12 cellular contexts compared by ENCODE assay signal in the genomic region with DNA sequence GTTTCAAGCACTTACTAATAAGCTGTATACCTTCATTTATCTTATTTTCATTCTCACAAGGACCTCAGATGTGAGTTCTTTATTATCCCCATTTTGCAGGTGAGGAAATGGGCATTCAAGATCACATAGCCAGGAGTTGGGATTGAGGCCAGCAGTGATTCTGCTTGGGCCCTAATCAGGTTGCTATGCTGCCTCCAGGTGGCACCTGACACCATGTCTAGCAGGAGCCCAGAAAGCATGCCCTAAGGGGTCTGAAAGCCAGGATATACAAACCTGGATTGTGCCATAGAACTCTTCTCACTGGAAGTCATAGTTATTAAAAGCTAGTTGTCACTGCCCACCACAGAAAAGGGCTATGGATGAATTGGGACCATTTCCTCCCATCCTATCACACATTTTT.
A peak's percentile ranks its signal among the peaks of the same experiment; 100 is the strongest.
DNase-seq lines count a peak whose midpoint lies in the region; ATAC-seq and TF ChIP-seq lines count a peak whose summit lies in the region.
"Had no signal": no experiment of that assay in that cellular context is flagged by ENCODE, and none has a peak within 500 bp of the region (broad histone marks: within the 10 kb centered on the region; RNA-seq: fewer than 3 reads in every experiment).

No MANE protein-coding gene starts in this region.

- in situ Hi-C loops in GM23248 (cut with MboI): no loop called here

- H3K4me1 ChIP-seq in BE2C (no peaks in the 10 kb centered on the region), GM23248 (ENCODE audit: insufficient read depth) (no peaks in the 10 kb centered on the region)
- H3K4me1 ChIP-seq: BLaER1 had no signal

- no peaks in the 10 kb centered on the region for H4K20me1 ChIP-seq in GM23248 (ENCODE audit: insufficient read depth)
- H4K20me1 ChIP-seq: BLaER1 had no signal

- peaks cover 27% of the 10 kb centered on the region for H3K27me3 Mint-ChIP-seq in stimulated activated naive CD8-positive, alpha-beta T cell treated with anti-CD3 and anti-CD28 coated beads, Interleukin-15, amount 100 ng/mL, for 72 hours
- H3K27me3 Mint-ChIP-seq in activated T-cell treated with anti-CD3 and anti-CD28 coated beads, Interleukin-2, amount 50 U/mL, for 4 hours (ENCODE audit: low read depth): peaks cover 10% of the 10 kb centered on the region

- no peak for ATAC-seq in stimulated activated naive CD8-positive, alpha-beta T cell treated with anti-CD3 and anti-CD28 coated beads, Interleukin-15, amount 100 ng/mL, for 72 hours
- ATAC-seq in activated T-cell treated with anti-CD3 and anti-CD28 coated beads, Interleukin-2, amount 50 U/mL, for 4 hours: no peak

- no peak overlapping the region for H3K27ac Mint-ChIP-seq in stimulated activated naive CD8-positive, alpha-beta T cell treated with anti-CD3 and anti-CD28 coated beads, Interleukin-15, amount 100 ng/mL, for 72 hours

- H3F3A ChIP-seq in GM23248 (ENCODE audit: insufficient read depth): no peaks in the 10 kb centered on the region

- H3K4me3 ChIP-seq in BE2C (ENCODE audit: low read depth, low read length) (no peak overlapping the region), H7 (ENCODE audit: insufficient read depth, low read depth, low read length) (no peak overlapping the region), GM23248 (no peak overlapping the region)
- H3K4me3 ChIP-seq: BLaER1 had no signal

- H3K27me3 ChIP-seq in BE2C (no peaks in the 10 kb centered on the region), H7 (ENCODE audit: control insufficient read depth, insufficient read depth, low read length) (no peaks in the 10 kb centered on the region; the same call in 1 of the 2 replicates), GM23248 (replicated peaks; ENCODE audit: insufficient read depth) (peaks cover 20% of the 10 kb centered on the region; the same call in 1 of the 2 replicates)
- H3K27me3 ChIP-seq: BLaER1 had no signal

- no peak overlapping the region for H2AFZ ChIP-seq in GM23248

- no peak overlapping the region for H3K4me3 Mint-ChIP-seq in stimulated activated naive CD8-positive, alpha-beta T cell treated with anti-CD3 and anti-CD28 coated beads, Interleukin-15, amount 100 ng/mL, for 72 hours
- H3K4me3 Mint-ChIP-seq in activated T-cell treated with anti-CD3 and anti-CD28 coated beads, Interleukin-2, amount 50 U/mL, for 4 hours: no peak overlapping the region

- H3K9ac ChIP-seq in GM23248: no peak overlapping the region
- H3K9ac ChIP-seq: BLaER1 had no signal

- no peak overlapping the region for H3K4me2 ChIP-seq in GM23248 (ENCODE audit: unreplicated experiment)
- H3K4me2 ChIP-seq: BLaER1 had no signal

- H3K4me1 Mint-ChIP-seq in stimulated activated naive CD8-positive, alpha-beta T cell treated with anti-CD3 and anti-CD28 coated beads, Interleukin-15, amount 100 ng/mL, for 72 hours: no peaks in the 10 kb centered on the region
- H3K4me1 Mint-ChIP-seq in activated T-cell treated with anti-CD3 and anti-CD28 coated beads, Interleukin-2, amount 50 U/mL, for 4 hours (ENCODE audit: low read depth): no peaks in the 10 kb centered on the region

- H3K9me3 ChIP-seq in BE2C (no peaks in the 10 kb centered on the region), GM23248 (ENCODE audit: low read depth) (no peaks in the 10 kb centered on the region)
- H3K9me3 ChIP-seq: BLaER1 had no signal

- H3K79me2 ChIP-seq in GM23248 (ENCODE audit: insufficient read depth): no peaks in the 10 kb centered on the region

- no peak overlapping the region for H3K27ac ChIP-seq in RWPE1
- no peak overlapping the region for H3K27ac ChIP-seq in GM23248
- H3K27ac ChIP-seq: BLaER1 had no signal

- POLR2A ChIA-PET in RWPE1 (lab: Yijun Ruan, JAX; ENCODE audit: low non-redundant PET): no interaction called here

- CTCF ChIA-PET in RWPE1 (lab: Yijun Ruan, JAX): interaction anchor here (1.0 kb wide), 1 partner anchor 63 kb away, joined by 6 read pairs; no protein-coding TSS in a partner anchor

- peak; percentile 13; the same call in 1 of the 2 replicates for TF ChIP-seq CTCF in BE2C (IDR thresholded peaks at IDR 0.05; ENCODE audit: low read depth, low read length)
- no peak for TF ChIP-seq CTCF in RWPE1 (conservative IDR thresholded peaks at IDR 0.05; ENCODE audit: low read depth)

- H3K9me2 ChIP-seq in GM23248 (ENCODE audit: insufficient read depth): no peaks in the 10 kb centered on the region

- H3K36me3 ChIP-seq in BE2C (no peaks in the 10 kb centered on the region), H7 (replicated peaks; ENCODE audit: control insufficient read depth, insufficient read depth, low read length) (no peaks in the 10 kb centered on the region), GM23248 (ENCODE audit: low read depth) (no peaks in the 10 kb centered on the region)
- H3K36me3 ChIP-seq: BLaER1 had no signal

- no peaks in the 10 kb centered on the region for H3K9me3 Mint-ChIP-seq in stimulated activated naive CD8-positive, alpha-beta T cell treated with anti-CD3 and anti-CD28 coated beads, Interleukin-15, amount 100 ng/mL, for 72 hours
- no peaks in the 10 kb centered on the region for H3K9me3 Mint-ChIP-seq in activated T-cell treated with anti-CD3 and anti-CD28 coated beads, Interleukin-2, amount 50 U/mL, for 4 hours

- DNase-seq in BE2C (peak; percentile 14), H7 (peak; percentile 37), RWPE1 (ENCODE audit: low spot score) (peak; percentile 23), iPS-NIHi7 (ENCODE audit: extremely low spot score) (peak; percentile 62), GM23248 (no peak), 8988T (no peak)
- no peak for DNase-seq in stimulated activated naive CD8-positive, alpha-beta T cell treated with anti-CD3 and anti-CD28 coated beads, Interleukin-15, amount 100 ng/mL, for 72 hours
- DNase-seq in activated T-cell treated with anti-CD3 and anti-CD28 coated beads, Interleukin-2, amount 50 U/mL, for 4 hours: no peak
- DNase-seq: activated naive CD4-positive, alpha-beta T cell; stimulated activated CD4-positive, alpha-beta T cell treated with anti-CD3 and anti-CD28 coated beads, Interleukin-4, amount 100 ng/mL, for 24 hours; T-helper 9 cell had no signal

- H3K36me3 Mint-ChIP-seq in activated T-cell treated with anti-CD3 and anti-CD28 coated beads, Interleukin-2, amount 50 U/mL, for 4 hours (ENCODE audit: insufficient read depth): no peaks in the 10 kb centered on the region

Comparison
In these comparisons a context has a peak if more than half of its experiments do, and no peak if none do; other contexts are left out.
1. DNase-seq: peak in BE2C (single experiment), H7 (single experiment), RWPE1 (single experiment) and iPS-NIHi7 (single experiment); none in GM23248 (single experiment), 8988T (single experiment), stimulated activated naive CD8-positive, alpha-beta T cell treated with anti-CD3 and anti-CD28 coated beads, Interleukin-15, amount 100 ng/mL, for 72 hours (0 of 2) and activated T-cell treated with anti-CD3 and anti-CD28 coated beads, Interleukin-2, amount 50 U/mL, for 4 hours (single experiment).